ENCODE assay signal across 10 cellular contexts in the genomic region with DNA sequence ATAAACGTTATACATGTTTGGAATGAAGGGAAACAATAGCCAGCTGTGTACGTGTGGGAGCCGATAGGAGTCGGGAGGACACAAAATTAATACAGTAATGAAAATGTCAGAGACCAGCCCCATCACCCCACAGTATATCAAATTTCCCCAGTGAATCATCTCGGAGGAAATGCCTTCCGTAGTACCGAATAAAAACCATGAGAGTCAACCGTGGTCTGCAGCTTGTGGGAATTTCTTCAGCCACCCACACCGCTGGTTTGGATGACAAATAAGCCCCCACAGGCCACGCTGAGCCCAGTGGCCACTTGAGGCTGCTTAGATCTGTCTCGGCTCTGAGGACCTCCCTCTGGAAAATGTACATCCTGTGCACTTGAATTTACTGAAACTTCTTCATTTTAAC.
DNase-seq lines count a peak whose midpoint lies in the region; ATAC-seq and TF ChIP-seq lines count a peak whose summit lies in the region.
"Had no signal": no experiment of that assay in that cellular context is flagged by ENCODE, and none has a peak within 500 bp of the region (broad histone marks: within the 10 kb centered on the region; RNA-seq: fewer than 3 reads in every experiment).

No MANE protein-coding gene starts in this region.

- peak overlapping the region; percentile 100 for H2BK5ac ChIP-seq in IMR-90 (ENCODE audit: low read depth, low read length, poor library complexity, severe bottlenecking)

- H3K36me3 Mint-ChIP-seq in chondrocyte (ENCODE audit: low read depth): peaks cover 1% of the 10 kb centered on the region
- H3K36me3 Mint-ChIP-seq in activated T-cell treated with anti-CD3 and anti-CD28 coated beads, Interleukin-2, amount 50 U/mL, for 72 hours (ENCODE audit: insufficient read depth in 2 of 2): no peaks in the 10 kb centered on the region
- H3K36me3 Mint-ChIP-seq: activated naive CD8-positive, alpha-beta T cell had no signal

- peak overlapping the region; percentile 92 for H4K5ac ChIP-seq in IMR-90 (ENCODE audit: low read depth, low read length)

- H3K4me1 Mint-ChIP-seq in chondrocyte (ENCODE audit: low read depth): peaks cover 52% of the 10 kb centered on the region
- H3K4me1 Mint-ChIP-seq in activated T-cell treated with anti-CD3 and anti-CD28 coated beads, Interleukin-2, amount 50 U/mL, for 72 hours (ENCODE audit: low read depth): no peaks in the 10 kb centered on the region

- H4K8ac ChIP-seq in IMR-90 (ENCODE audit: low read depth in 2 of 2, low read length in 2 of 2): peak overlapping the region; percentile 93 to 99

- dilution Hi-C loops in IMR-90 (cut with HindIII; ENCODE audit: low sequenced_read_pairs, unreplicated experiment): no loop called here

- H2AK5ac ChIP-seq in IMR-90 (ENCODE audit: low read depth, low read length): no peak overlapping the region

- H3K79me1 ChIP-seq in IMR-90 (ENCODE audit: low read depth in 1 of 2, low read length in 2 of 2): peaks cover 0 to 27% of the 10 kb centered on the region in 2 experiments; a peak in 2 of 4 replicates

- H3K23ac ChIP-seq in IMR-90 (ENCODE audit: low read depth, low read length): peak overlapping the region; percentile 63

- peak overlapping the region; percentile 4 for H2AFZ ChIP-seq in IMR-90 (replicated peaks; ENCODE audit: low read length, poor library complexity)

- H3K4me2 ChIP-seq in IMR-90 (ENCODE audit: low read depth, low read length): no peak overlapping the region

- H3K27ac Mint-ChIP-seq in chondrocyte (ENCODE audit: unreplicated experiment): peak overlapping the region; percentile 87
- no peak overlapping the region for H3K27ac Mint-ChIP-seq in activated T-cell treated with anti-CD3 and anti-CD28 coated beads, Interleukin-2, amount 50 U/mL, for 72 hours
- H3K27ac Mint-ChIP-seq: activated naive CD8-positive, alpha-beta T cell had no signal

- TF ChIP-seq CTCF in IMR-90 (conservative IDR thresholded peaks at IDR 0.05; ENCODE audit: low read depth, low read length) (0 out of 2 replicates have a peak, but pooled peaks have one; percentile 16), chondrocyte (IDR thresholded peaks at IDR 0.05) (peak; percentile 8), uterus (IDR thresholded peaks at IDR 0.05) (no peak), coronary artery (IDR thresholded peaks at IDR 0.05) (no peak), spleen (IDR thresholded peaks at IDR 0.05 in 8 of 11, conservative IDR thresholded peaks at IDR 0.05 in 3 of 11) (no peak)

- peak overlapping the region; percentile 97; the same call in 1 of the 2 replicates for H3K14ac ChIP-seq in IMR-90 (replicated peaks; ENCODE audit: low read depth, low read length)

- BruUV-seq in IMR-90 (replicated peaks; lab: Mats Ljungman, UMichigan): no TSS peak

- H3K27me3 ChIP-seq in IMR-90 (ENCODE audit: control insufficient read depth, insufficient read depth, low read length) (no peaks in the 10 kb centered on the region), mucosa of rectum (ENCODE audit: control insufficient read depth in 2 of 2, insufficient read depth in 2 of 2, low read length in 2 of 2) (no peaks in the 10 kb centered on the region), uterus (no peaks in the 10 kb centered on the region), spleen (replicated peaks in 1 of 7) (peaks cover 0 to 20% (median 0%) of the 10 kb centered on the region in 7 donors)

- peak overlapping the region; percentile 100 for H4K91ac ChIP-seq in IMR-90 (ENCODE audit: insufficient read depth, low read depth, low read length)

- peak overlapping the region; percentile 35 for H3K4me3 Mint-ChIP-seq in chondrocyte (ENCODE audit: unreplicated experiment)
- H3K4me3 Mint-ChIP-seq in activated T-cell treated with anti-CD3 and anti-CD28 coated beads, Interleukin-2, amount 50 U/mL, for 72 hours: no peak overlapping the region
- H3K4me3 Mint-ChIP-seq: activated naive CD8-positive, alpha-beta T cell had no signal

- H3K4me1 ChIP-seq in IMR-90 (ENCODE audit: control insufficient read depth, insufficient read depth, low read length) (peaks cover 36% of the 10 kb centered on the region), mucosa of rectum (ENCODE audit: control insufficient read depth in 2 of 2, insufficient read depth in 2 of 2, low read length in 2 of 2) (no peaks in the 10 kb centered on the region), uterus (peaks cover 0 to 3% of the 10 kb centered on the region in 2 donors), spleen (no peaks in the 10 kb centered on the region)

- H4K20me1 ChIP-seq in IMR-90 (ENCODE audit: insufficient read depth, low read length): no peaks in the 10 kb centered on the region

- H2BK20ac ChIP-seq in IMR-90 (ENCODE audit: low read depth, low read length): peak overlapping the region; percentile 96

- POLR2A ChIA-PET in IMR-90 (lab: Charles Lee; ENCODE audit: unreplicated experiment): interaction anchor here (0.5 to 4.2 kb wide), 15 partner anchors 10 to 152 kb away, joined by 3 to 23 read pairs (median 4); a partner anchor contains a TSS

- peak overlapping the region; percentile 84 for H3K9ac ChIP-seq in IMR-90 (ENCODE audit: low read depth, low read length)
- H3K9ac ChIP-seq in mucosa of rectum (ENCODE audit: low read depth in 1 of 2, low read length in 2 of 2): no peak overlapping the region

- no peaks in the 10 kb centered on the region for H3K9me3 ChIP-seq in IMR-90 (ENCODE audit: control insufficient read depth, insufficient read depth, low read length)
- H3K9me3 ChIP-seq in mucosa of rectum (ENCODE audit: control insufficient read depth in 2 of 2, low read length in 2 of 2): no peaks in the 10 kb centered on the region
- no peaks in the 10 kb centered on the region for H3K9me3 ChIP-seq in uterus
- no peaks in the 10 kb centered on the region for H3K9me3 ChIP-seq in spleen

- in situ Hi-C loops in IMR-90 (cut with MboI; ENCODE audit: low sequenced_read_pairs): no loop called here

- peak; percentile 73 for ATAC-seq in IMR-90 (ENCODE audit: low read depth)
- ATAC-seq in activated T-cell treated with anti-CD3 and anti-CD28 coated beads, Interleukin-2, amount 50 U/mL, for 72 hours (replicated peaks in 1 of 2): no peak

- peaks cover 23% of the 10 kb centered on the region for H3K9me1 ChIP-seq in IMR-90 (ENCODE audit: insufficient read depth, low read length)

- H3K27ac ChIP-seq in IMR-90 (ENCODE audit: insufficient read depth, low read length): peak overlapping the region; percentile 98
- peak overlapping the region; percentile 25 to 38 for H3K27ac ChIP-seq in mucosa of rectum (ENCODE audit: low read depth in 2 of 2, low read length in 2 of 2)
- H3K27ac ChIP-seq in uterus: peak overlapping the region; percentile 70 to 90
- peak overlapping the region in 1 of 2 donors; percentile 48 for H3K27ac ChIP-seq in coronary artery
- H3K27ac ChIP-seq in spleen: peak overlapping the region in 3 of 8 donors; percentile 4 to 38 (median 4)

- peaks cover 8% of the 10 kb centered on the region for H3K9me3 Mint-ChIP-seq in chondrocyte (ENCODE audit: low read depth)
- no peaks in the 10 kb centered on the region for H3K9me3 Mint-ChIP-seq in activated T-cell treated with anti-CD3 and anti-CD28 coated beads, Interleukin-2, amount 50 U/mL, for 72 hours

- CTCF ChIA-PET in IMR-90 (lab: Yijun Ruan, JAX): interaction anchor here (0.8 to 1.2 kb wide), 3 partner anchors 10 to 74 kb away, joined by 3 to 5 read pairs (median 4); no protein-coding TSS in a partner anchor

- H3K27me3 Mint-ChIP-seq in chondrocyte (ENCODE audit: low read depth): no peaks in the 10 kb centered on the region
- peaks cover 15% of the 10 kb centered on the region for H3K27me3 Mint-ChIP-seq in activated T-cell treated with anti-CD3 and anti-CD28 coated beads, Interleukin-2, amount 50 U/mL, for 72 hours (ENCODE audit: low read depth)

- peak overlapping the region; percentile 100 for H2BK120ac ChIP-seq in IMR-90 (ENCODE audit: low read depth, low read length)

- intact Hi-C loops in IMR-90 (cut with micrococcal nuclease): loop anchor here (1.0 to 2.0 kb wide), 3 partner anchors 23 to 109 kb away; no protein-coding TSS in a partner anchor
- intact Hi-C loops in uterus (cut with DNase I; ENCODE audit: low total_unique reads): no loop called here
- intact Hi-C loops in spleen (cut with DNase I; ENCODE audit: low total_unique reads): no loop called here

- peak overlapping the region; percentile 99 for H3K56ac ChIP-seq in IMR-90 (ENCODE audit: extremely low read depth, insufficient read depth, low read length)

- peak overlapping the region; percentile 92 for H3K18ac ChIP-seq in IMR-90 (ENCODE audit: low read depth, low read length)

- peak overlapping the region; percentile 93; the same call in 2 of the 3 replicates for H2BK15ac ChIP-seq in IMR-90 (ENCODE audit: low read depth, low read length)

- TF ChIP-seq RAD21 in IMR-90 (IDR thresholded peaks at IDR 0.05; ENCODE audit: low read length): peak; percentile 45

- peak overlapping the region; percentile 100 for H3K4ac ChIP-seq in IMR-90 (ENCODE audit: low read depth, low read length)

- H3K36me3 ChIP-seq in IMR-90 (ENCODE audit: control insufficient read depth, insufficient read depth, low read length): no peaks in the 10 kb centered on the region
- H3K36me3 ChIP-seq in mucosa of rectum (ENCODE audit: control insufficient read depth in 2 of 2, insufficient read depth in 2 of 2, low read length in 2 of 2): no peaks in the 10 kb centered on the region
- H3K36me3 ChIP-seq in uterus: no peaks in the 10 kb centered on the region
- H3K36me3 ChIP-seq in spleen: no peaks in the 10 kb centered on the region

- peak; percentile 89 for TF ChIP-seq POLR2A in IMR-90 (IDR thresholded peaks at IDR 0.05; ENCODE audit: low read depth, low read length)
- TF ChIP-seq POLR2A in uterus (IDR thresholded peaks at IDR 0.05): no peak
- no peak for TF ChIP-seq POLR2A in spleen (IDR thresholded peaks at IDR 0.05)

- peak; percentile 99 for DNase-seq in IMR-90
- DNase-seq in chondrocyte (ENCODE audit: low spot score): no peak
- no peak for DNase-seq in uterus
- DNase-seq in activated T-cell treated with anti-CD3 and anti-CD28 coated beads, Interleukin-2, amount 50 U/mL, for 72 hours: no peak
- DNase-seq in coronary artery (ENCODE audit: low spot score): no peak
- no peak for DNase-seq in spleen
- DNase-seq: activated CD4-positive, alpha-beta T cell treated with anti-CD3 and anti-CD28 coated beads, Interleukin-2, amount 50 U/mL, for 1 hour; NCI-H2171 treated with DMSO at 0.1 percent for 48 hours had no signal

- 0% methylated on average over 1 of the region's 11 CpGs; no CpG with 5 or more reads in 1 of the 2 experiments for WGBS in IMR-90 (ENCODE audit: extremely low coverage in 2 of 2, insufficient read length in 1 of 2), 2 experiments
- WGBS in spleen, 5 donors: 65 to 81% (median 74%) methylated on average over 11 of the region's 11 CpGs

- H3K4me3 ChIP-seq in IMR-90 (ENCODE audit: insufficient read depth, low read depth, low read length) (no peak overlapping the region), mucosa of rectum (ENCODE audit: low read length in 2 of 2) (no peak overlapping the region), uterus (no peak overlapping the region), coronary artery (no peak overlapping the region), spleen (no peak overlapping the region)

- H2AK9ac ChIP-seq in IMR-90 (replicated peaks; ENCODE audit: low read depth, low read length, poor library complexity): no peak overlapping the region

Comparison
In these comparisons a context has a peak if more than half of its experiments do, and no peak if none do; other contexts are left out.
1. CTCF ChIP-seq: peak in IMR-90 (single experiment) and chondrocyte (single experiment); none in uterus (0 of 4), coronary artery (single experiment) and spleen (0 of 11).